ENCODE assay signal across 17 cellular contexts in genomic region chr6:61868507-61869080, GRCh38.
DNase-seq lines count a peak whose midpoint lies in the region; ATAC-seq and TF ChIP-seq lines count a peak whose summit lies in the region.
"Had no signal": no experiment of that assay in that cellular context is flagged by ENCODE, and none has a peak within 500 bp of the region (broad histone marks: within the 10 kb centered on the region; RNA-seq: fewer than 3 reads in every experiment).

No MANE protein-coding gene starts in this region.

- H2BK120ac ChIP-seq in neuronal stem cell (ENCODE audit: low read depth, low read length): no peak overlapping the region

- no peaks in the 10 kb centered on the region for H3K27me3 ChIP-seq in right atrium auricular region
- no peaks in the 10 kb centered on the region for H3K27me3 ChIP-seq in neuronal stem cell (ENCODE audit: control insufficient read depth in 3 of 3, insufficient read depth in 3 of 3, low read depth in 1 of 3, low read length in 3 of 3)
- H3K27me3 ChIP-seq in spleen (replicated peaks in 1 of 7): no peaks in the 10 kb centered on the region
- no peaks in the 10 kb centered on the region for H3K27me3 ChIP-seq in stomach
- H3K27me3 ChIP-seq: BLaER1 had no signal

- peak; percentile 8 for DNase-seq in Right ventricle myocardium inferior (ENCODE audit: missing footprints)
- no peak for DNase-seq in right atrium auricular region (ENCODE audit: low spot score)
- DNase-seq in neuronal stem cell (ENCODE audit: low spot score): no peak
- DNase-seq in spleen: peak; percentile 58
- no peak for DNase-seq in OCI-M2 (lab: John Stamatoyannopoulos, UW; ENCODE audit: unreplicated experiment)
- DNase-seq in stomach: no peak
- DNase-seq in mucosa of gallbladder (ENCODE audit: low spot score): no peak
- DNase-seq: CD4-positive, alpha-beta memory T cell; DMS153; DMS79; GDM1; GM23248 had no signal

- no peak for TF ChIP-seq CTCF in right atrium auricular region (IDR thresholded peaks at IDR 0.05)
- TF ChIP-seq CTCF in spleen (IDR thresholded peaks at IDR 0.05 in 8 of 11, conservative IDR thresholded peaks at IDR 0.05 in 3 of 11): no peak
- no peak for TF ChIP-seq CTCF in stomach (IDR thresholded peaks at IDR 0.05)

- H3K9me3 ChIP-seq in right atrium auricular region: peaks cover 0 to 13% of the 10 kb centered on the region in 2 donors
- no peaks in the 10 kb centered on the region for H3K9me3 ChIP-seq in neuronal stem cell (replicated peaks in 1 of 2; ENCODE audit: control insufficient read depth in 2 of 2, insufficient read depth in 1 of 2, low read depth in 1 of 2, low read length in 2 of 2)
- H3K9me3 ChIP-seq in spleen: peaks cover 0 to 54% (median 27%) of the 10 kb centered on the region in 8 donors
- peaks cover 0 to 39% (median 14%) of the 10 kb centered on the region in 4 donors for H3K9me3 ChIP-seq in stomach
- H3K9me3 ChIP-seq: A549, HAP-1 had no signal

- intact Hi-C loops in Right ventricle myocardium inferior (cut with DNase I) (no loop called here), spleen (cut with DNase I; ENCODE audit: low total_unique reads) (no loop called here), stomach (cut with DNase I; ENCODE audit: low total_unique reads) (no loop called here)

- H2BK15ac ChIP-seq in neuronal stem cell (ENCODE audit: low read length): no peak overlapping the region

- no peak overlapping the region for H3K9ac ChIP-seq in neuronal stem cell (ENCODE audit: low read depth, low read length, poor library complexity)
- H3K9ac ChIP-seq: BLaER1, GM23248 had no signal

- H4K91ac ChIP-seq in neuronal stem cell (ENCODE audit: low read depth, low read length, poor library complexity): no peak overlapping the region

- H3K4ac ChIP-seq in neuronal stem cell (ENCODE audit: low read length): no peak overlapping the region

- peak overlapping the region; percentile 2 for H3K18ac ChIP-seq in neuronal stem cell (ENCODE audit: low read length)

- no peak for TF ChIP-seq POLR2A in spleen (IDR thresholded peaks at IDR 0.05)
- TF ChIP-seq POLR2A in stomach (IDR thresholded peaks at IDR 0.05): no peak

- no peak overlapping the region for H2BK12ac ChIP-seq in neuronal stem cell (ENCODE audit: low read length)

- H2BK5ac ChIP-seq in neuronal stem cell (ENCODE audit: low read length): no peak overlapping the region

- no peak for TF ChIP-seq EP300 in stomach (IDR thresholded peaks at IDR 0.05)

- no peaks in the 10 kb centered on the region for H3K79me1 ChIP-seq in neuronal stem cell (ENCODE audit: low read depth, low read length)

- H3K36me3 ChIP-seq in right atrium auricular region (no peaks in the 10 kb centered on the region), neuronal stem cell (replicated peaks in 1 of 2; ENCODE audit: control insufficient read depth in 2 of 2, insufficient read depth in 2 of 2, low read length in 2 of 2) (no peaks in the 10 kb centered on the region), spleen (peaks cover 0 to 9% (median 0%) of the 10 kb centered on the region in 6 donors), stomach (no peaks in the 10 kb centered on the region)
- H3K36me3 ChIP-seq: BLaER1, HAP-1 had no signal

- H3K4me3 ChIP-seq in right atrium auricular region (no peak overlapping the region), neuronal stem cell (ENCODE audit: low read length in 2 of 2) (no peak overlapping the region), spleen (no peak overlapping the region), stomach (no peak overlapping the region)
- H3K4me3 ChIP-seq: A549, BLaER1, GM23248, HAP-1 had no signal

- no peaks in the 10 kb centered on the region for H3K4me1 ChIP-seq in right atrium auricular region
- no peaks in the 10 kb centered on the region for H3K4me1 ChIP-seq in neuronal stem cell (ENCODE audit: control insufficient read depth in 2 of 2, insufficient read depth in 1 of 2, low read depth in 1 of 2, low read length in 2 of 2)
- H3K4me1 ChIP-seq in spleen: no peaks in the 10 kb centered on the region
- H3K4me1 ChIP-seq in stomach: no peaks in the 10 kb centered on the region
- H3K4me1 ChIP-seq: A549, BLaER1, HAP-1 had no signal

- ATAC-seq in Right ventricle myocardium inferior: no peak
- ATAC-seq in esophagus mucosa: no peak
- ATAC-seq: A549 had no signal

- H3K27ac ChIP-seq in right atrium auricular region (no peak overlapping the region), neuronal stem cell (replicated peaks; ENCODE audit: low read length) (no peak overlapping the region), spleen (no peak overlapping the region), stomach (no peak overlapping the region)
- H3K27ac ChIP-seq: 22Rv1, A549, BLaER1, GM23248 had no signal

- no peak overlapping the region for H4K8ac ChIP-seq in neuronal stem cell (ENCODE audit: low read depth, low read length)

- no peak overlapping the region for H2AK5ac ChIP-seq in neuronal stem cell (ENCODE audit: low read depth, low read length)

- H3K23ac ChIP-seq in neuronal stem cell (ENCODE audit: low read depth, low read length, poor library complexity): no peak overlapping the region

- no peak overlapping the region for H2AFZ ChIP-seq in neuronal stem cell (ENCODE audit: low read length)
- H2AFZ ChIP-seq: GM23248 had no signal

- peak overlapping the region; percentile 11 for H3K4me2 ChIP-seq in neuronal stem cell (ENCODE audit: insufficient read depth, low read length, poor library complexity, severe bottlenecking)
- H3K4me2 ChIP-seq: A549, BLaER1 had no signal

- WGBS in neuronal stem cell (ENCODE audit: extremely low coverage in 2 of 2, insufficient read length in 2 of 2, insufficient replicate concordance in 1 of 2), 2 donors: no CpG with 5 or more reads among the region's 8 CpGs
- WGBS in spleen, 5 donors: 88 to 98% (median 92%) methylated on average over 7 to 8 of the region's 8 CpGs
- 91 to 97% (median 95%) methylated on average over 3 to 8 of the region's 8 CpGs for WGBS in stomach, 5 donors

- H3K14ac ChIP-seq in neuronal stem cell (ENCODE audit: low read length): no peak overlapping the region

Comparison
In these comparisons a context has a peak if more than half of its experiments do, and no peak if none do; other contexts are left out.
1. DNase-seq: peak in Right ventricle myocardium inferior (single experiment) and spleen (single experiment); none in right atrium auricular region (single experiment), neuronal stem cell (single experiment), OCI-M2 (single experiment), stomach (single experiment) and mucosa of gallbladder (single experiment).